In the genomic region with DNA sequence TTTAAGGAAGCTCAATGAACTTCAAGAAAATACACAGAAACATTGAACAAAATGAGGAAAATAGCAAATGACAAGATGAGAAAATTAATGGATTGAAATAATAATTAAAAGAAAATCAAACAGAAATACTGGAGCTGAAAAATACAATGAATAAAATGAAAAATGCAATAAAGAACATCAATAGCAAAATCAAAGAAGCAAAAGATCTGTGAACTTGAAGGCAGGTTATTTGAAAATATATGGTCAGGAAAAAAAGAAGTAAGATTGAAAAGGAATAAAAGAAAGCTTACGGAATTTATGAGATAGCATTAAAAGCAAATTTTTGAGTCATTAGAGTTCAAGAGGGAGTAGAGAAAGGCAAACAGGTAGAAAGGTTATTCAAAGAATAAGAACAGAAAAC, we compare ENCODE assay signal across 25 cellular contexts.
"Had no signal": no experiment of that assay in that cellular context is flagged by ENCODE, and none has a peak within 500 bp of the region (broad histone marks: within the 10 kb centered on the region; RNA-seq: fewer than 3 reads in every experiment).

No MANE protein-coding gene starts in this region.

- H3K27ac Mint-ChIP-seq: naive B cell; natural killer cell treated with Interleukin-12 subunit alpha and Interleukin-12 subunit beta and Interleukin-15 and Interleukin-18, amount 100 ng/mL, for 72 hours; progenitor cell of endocrine pancreas; stimulated activated effector memory CD8-positive, alpha-beta T cell treated with anti-CD3 and anti-CD28 coated beads, Interleukin-12 subunit alpha, Interleukin-12 subunit beta, amount 100 ng/mL, for 72 hours had no signal

- H3K4me3 Mint-ChIP-seq: natural killer cell treated with Interleukin-12 subunit alpha and Interleukin-12 subunit beta and Interleukin-15 and Interleukin-18, amount 100 ng/mL, for 72 hours; neural crest cell; stimulated activated effector memory CD8-positive, alpha-beta T cell treated with anti-CD3 and anti-CD28 coated beads, Interleukin-12 subunit alpha, Interleukin-12 subunit beta, amount 100 ng/mL, for 72 hours had no signal

- H3K27ac ChIP-seq: coronary artery, esophagus squamous epithelium, lower lobe of right lung, parathyroid adenoma, stomach, vagina had no signal

- H3K9ac ChIP-seq: parathyroid adenoma had no signal

- DNase-seq: dermis blood vessel endothelial cell; effector memory CD4-positive, alpha-beta T cell; esophagus squamous epithelium; foreskin melanocyte; left ventricle myocardium superior; lower lobe of right lung; mucosa of descending colon; naive B cell; stimulated activated CD4-positive, alpha-beta T cell treated with anti-CD3 and anti-CD28 coated beads, Interleukin-2, amount 100 ng/mL, for 24 hours; stimulated activated CD4-positive, alpha-beta T cell treated with anti-CD3 and anti-CD28 coated beads, Interleukin-4, amount 100 ng/mL, for 24 hours; stimulated activated naive CD4-positive, alpha-beta T cell treated with Interleukin-2 at 50 U/mL for 16 hours; stomach; thyroid gland; trophoblast cell had no signal

- H3K36me3 ChIP-seq: esophagus squamous epithelium, lower lobe of right lung, neutrophil, stomach, thyroid gland had no signal

- H3K4me1 ChIP-seq: parathyroid adenoma, vagina had no signal

- H3K36me3 Mint-ChIP-seq: stimulated activated effector memory CD8-positive, alpha-beta T cell treated with anti-CD3 and anti-CD28 coated beads, Interleukin-12 subunit alpha, Interleukin-12 subunit beta, amount 100 ng/mL, for 72 hours had no signal

- H3K4me3 ChIP-seq: coronary artery, esophagus squamous epithelium, lower lobe of right lung, mucosa of descending colon, stomach, thyroid gland, vagina had no signal

- H3K9me3 ChIP-seq: neutrophil, thyroid gland had no signal

- H3K27me3 ChIP-seq: esophagus squamous epithelium, neutrophil, stomach, thyroid gland, vagina had no signal

- FAIRE-seq: endometrium, keratinocyte had no signal

- H2AFZ ChIP-seq: parathyroid adenoma had no signal

- ATAC-seq: left ventricle myocardium superior; lower lobe of right lung; mucosa of descending colon; natural killer cell treated with Interleukin-12 subunit alpha and Interleukin-12 subunit beta and Interleukin-15 and Interleukin-18, amount 100 ng/mL, for 72 hours; sciatic nerve; stimulated activated effector memory CD8-positive, alpha-beta T cell treated with anti-CD3 and anti-CD28 coated beads, Interleukin-12 subunit alpha, Interleukin-12 subunit beta, amount 100 ng/mL, for 72 hours had no signal

- H3K27me3 Mint-ChIP-seq: naive B cell; natural killer cell treated with Interleukin-12 subunit alpha and Interleukin-12 subunit beta and Interleukin-15 and Interleukin-18, amount 100 ng/mL, for 72 hours; progenitor cell of endocrine pancreas had no signal
